ENCODE assay signal across 9 cellular contexts in the genomic region with DNA sequence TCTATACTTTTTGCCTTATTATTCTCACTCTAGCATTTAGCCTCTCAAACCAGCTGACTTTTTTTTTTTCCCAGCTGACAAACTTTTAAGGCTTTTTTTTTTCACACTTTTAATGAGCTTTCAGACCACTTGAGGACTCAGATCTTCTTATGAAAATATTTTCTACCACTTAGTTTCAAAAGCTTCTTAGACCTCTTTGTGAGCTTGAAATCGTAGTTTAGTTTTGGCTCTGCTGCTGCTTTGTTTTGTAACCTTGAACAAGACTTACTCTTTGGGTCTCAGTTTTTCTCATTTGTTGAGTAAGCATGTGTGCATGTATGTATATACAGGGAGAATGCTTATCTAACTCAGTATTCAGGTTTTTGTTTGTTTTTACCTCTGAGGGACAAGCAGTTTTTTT. TPM values are rescaled to one million over a fixed set of nuclear protein-coding genes. Genes with fewer than 3 reads are reported as not detected.
A peak's percentile ranks its signal among the peaks of the same experiment; 100 is the strongest.
DNase-seq lines count a peak whose midpoint lies in the region; ATAC-seq and TF ChIP-seq lines count a peak whose summit lies in the region.
"Had no signal": no experiment of that assay in that cellular context is flagged by ENCODE, and none has a peak within 500 bp of the region (broad histone marks: within the 10 kb centered on the region; RNA-seq: fewer than 3 reads in every experiment).

No MANE protein-coding gene starts in this region.

- no peak for ATAC-seq in IMR-90 (ENCODE audit: low read depth)
- ATAC-seq in GM18873 (IDR thresholded peaks at IDR 0.05; ENCODE audit: low FRiP score, unreplicated experiment): no peak
- ATAC-seq in GM21576 (IDR thresholded peaks at IDR 0.05; ENCODE audit: unreplicated experiment): no peak

- no peaks in the 10 kb centered on the region for H3K27me3 ChIP-seq in IMR-90 (ENCODE audit: control insufficient read depth, insufficient read depth, low read length)

- 0 out of 2 replicates have a peak, but pooled peaks cover 3% of the 10 kb centered on the region for H3K9me1 ChIP-seq in IMR-90 (ENCODE audit: insufficient read depth, low read length)

- H3K9me3 ChIP-seq in IMR-90 (ENCODE audit: control insufficient read depth, insufficient read depth, low read length): no peaks in the 10 kb centered on the region

- H3K14ac ChIP-seq in IMR-90 (replicated peaks; ENCODE audit: low read depth, low read length): no peak overlapping the region

- no peak overlapping the region for H4K5ac ChIP-seq in IMR-90 (ENCODE audit: low read depth, low read length)

- H3K27ac ChIP-seq in IMR-90 (ENCODE audit: insufficient read depth, low read length): no peak overlapping the region
- H3K27ac ChIP-seq: VCaP had no signal

- DNase-seq in AG04449 (ENCODE audit: low read depth, low spot score): no peak
- DNase-seq in IMR-90: peak; percentile 38
- DNase-seq in choroid plexus epithelial cell (ENCODE audit: low read depth): peak; percentile 53
- peak; percentile 11 for DNase-seq in myocyte (ENCODE audit: low read depth)
- DNase-seq in NCI-H1694 (lab: John Stamatoyannopoulos, UW): no peak
- no peak for DNase-seq in SKM-1 treated with dmso at 0.1 percent for 144 hours (lab: John Stamatoyannopoulos, UW; ENCODE audit: unreplicated experiment)

- H2AK9ac ChIP-seq in IMR-90 (replicated peaks; ENCODE audit: low read depth, low read length, poor library complexity): no peak overlapping the region

- no peak overlapping the region for H2AK5ac ChIP-seq in IMR-90 (ENCODE audit: low read depth, low read length)

- no peak overlapping the region for H4K91ac ChIP-seq in IMR-90 (ENCODE audit: insufficient read depth, low read depth, low read length)

- H2BK20ac ChIP-seq in IMR-90 (ENCODE audit: low read depth, low read length): no peak overlapping the region

- peaks cover 9% of the 10 kb centered on the region; the same call in 1 of the 2 replicates for H4K20me1 ChIP-seq in IMR-90 (ENCODE audit: insufficient read depth, low read length)

- H2BK120ac ChIP-seq in IMR-90 (ENCODE audit: low read depth, low read length): no peak overlapping the region

- H3K79me1 ChIP-seq in IMR-90 (ENCODE audit: low read depth in 1 of 2, low read length in 2 of 2): peaks cover 8 to 35% of the 10 kb centered on the region in 2 experiments

- no peak overlapping the region; the same call in 1 of the 2 replicates for H3K9ac ChIP-seq in IMR-90 (ENCODE audit: low read depth, low read length)

- TF ChIP-seq POLR2A in IMR-90 (IDR thresholded peaks at IDR 0.05; ENCODE audit: low read depth, low read length): no peak

- no peak overlapping the region for H4K8ac ChIP-seq in IMR-90 (ENCODE audit: low read depth in 2 of 2, low read length in 2 of 2)

- H2AFZ ChIP-seq in IMR-90 (replicated peaks; ENCODE audit: low read length, poor library complexity): no peak overlapping the region

- dilution Hi-C loops in IMR-90 (cut with HindIII; ENCODE audit: low sequenced_read_pairs, unreplicated experiment): no loop called here

- WGBS in IMR-90 (ENCODE audit: extremely low coverage in 2 of 2, insufficient read length in 1 of 2), 2 experiments: no CpG with 5 or more reads among the region's 1 CpG

- TF ChIP-seq CTCF in AG04449 (IDR thresholded peaks at IDR 0.05; ENCODE audit: insufficient read depth, low read length, missing control alignments) (no peak), IMR-90 (conservative IDR thresholded peaks at IDR 0.05; ENCODE audit: low read depth, low read length) (no peak), choroid plexus epithelial cell (conservative IDR thresholded peaks at IDR 0.05; ENCODE audit: low read depth, low read length) (no peak)

- H3K18ac ChIP-seq in IMR-90 (ENCODE audit: low read depth, low read length): no peak overlapping the region

- H3K4me3 ChIP-seq in AG04449 (ENCODE audit: low read depth, low read length) (peak overlapping the region; percentile 44), IMR-90 (ENCODE audit: insufficient read depth, low read depth, low read length) (peak overlapping the region; percentile 43), choroid plexus epithelial cell (ENCODE audit: low read depth, low read length) (peak overlapping the region; percentile 28)

- POLR2A ChIA-PET in AG04449 (lab: Yijun Ruan, JAX): no interaction called here
- POLR2A ChIA-PET in IMR-90 (lab: Charles Lee; ENCODE audit: unreplicated experiment): interaction anchor here (0.5 to 0.6 kb wide), 2 partner anchors 9 to 112 kb away, joined by 4 to 8 read pairs; no protein-coding TSS in a partner anchor

- in situ Hi-C loops in IMR-90 (cut with MboI; ENCODE audit: low sequenced_read_pairs): no loop called here

- CTCF ChIA-PET in AG04449 (lab: Yijun Ruan, JAX) (interaction anchor here (1.0 kb wide), 1 partner anchor 430 kb away, joined by 3 read pairs; no protein-coding TSS in a partner anchor), IMR-90 (lab: Yijun Ruan, JAX) (interaction anchor here (0.6 kb wide), 2 partner anchors 22 to 714 kb away, joined by 3 to 5 read pairs; no protein-coding TSS in a partner anchor)

- H3K4me2 ChIP-seq in IMR-90 (ENCODE audit: low read depth, low read length): peak overlapping the region; percentile 86

- H3K4ac ChIP-seq in IMR-90 (ENCODE audit: low read depth, low read length): no peak overlapping the region

- H3K4me1 ChIP-seq in IMR-90 (ENCODE audit: control insufficient read depth, insufficient read depth, low read length): peaks cover 3% of the 10 kb centered on the region

- no peak for TF ChIP-seq RAD21 in IMR-90 (IDR thresholded peaks at IDR 0.05; ENCODE audit: low read length)

- no TSS peak for BruUV-seq in IMR-90 (replicated peaks; lab: Mats Ljungman, UMichigan)

- H3K36me3 ChIP-seq in IMR-90 (ENCODE audit: control insufficient read depth, insufficient read depth, low read length): no peaks in the 10 kb centered on the region; the same call in 1 of the 2 replicates

- no peak overlapping the region for H2BK5ac ChIP-seq in IMR-90 (ENCODE audit: low read depth, low read length, poor library complexity, severe bottlenecking)

- H2BK15ac ChIP-seq in IMR-90 (ENCODE audit: low read depth, low read length): no peak overlapping the region

- no peak overlapping the region for H3K23ac ChIP-seq in IMR-90 (ENCODE audit: low read depth, low read length)

- intact Hi-C loops in IMR-90 (cut with micrococcal nuclease): loop anchor here (5.0 kb wide), 1 partner anchor 101 kb away; no protein-coding TSS in a partner anchor

- peak overlapping the region; percentile 46; the same call in 1 of the 2 replicates for H3K56ac ChIP-seq in IMR-90 (ENCODE audit: extremely low read depth, insufficient read depth, low read length)

TF ChIP-seq in IMR-90, 13 proteins besides CTCF, POLR2A, EP300 and RAD21:
- TF ChIP-seq, protein P1, sequence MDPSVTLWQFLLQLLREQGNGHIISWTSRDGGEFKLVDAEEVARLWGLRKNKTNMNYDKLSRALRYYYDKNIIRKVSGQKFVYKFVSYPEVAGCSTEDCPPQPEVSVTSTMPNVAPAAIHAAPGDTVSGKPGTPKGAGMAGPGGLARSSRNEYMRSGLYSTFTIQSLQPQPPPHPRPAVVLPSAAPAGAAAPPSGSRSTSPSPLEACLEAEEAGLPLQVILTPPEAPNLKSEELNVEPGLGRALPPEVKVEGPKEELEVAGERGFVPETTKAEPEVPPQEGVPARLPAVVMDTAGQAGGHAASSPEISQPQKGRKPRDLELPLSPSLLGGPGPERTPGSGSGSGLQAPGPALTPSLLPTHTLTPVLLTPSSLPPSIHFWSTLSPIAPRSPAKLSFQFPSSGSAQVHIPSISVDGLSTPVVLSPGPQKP (IDR thresholded peaks at IDR 0.05; ENCODE audit: borderline replicate concordance, low read depth, low read length): no peak
- no peak for TF ChIP-seq MAZ (IDR thresholded peaks at IDR 0.05; ENCODE audit: borderline replicate concordance, low read depth, low read length)
- TF ChIP-seq SMC3 (IDR thresholded peaks at IDR 0.05; ENCODE audit: low read depth, low read length): no peak
- TF ChIP-seq, protein P2, sequence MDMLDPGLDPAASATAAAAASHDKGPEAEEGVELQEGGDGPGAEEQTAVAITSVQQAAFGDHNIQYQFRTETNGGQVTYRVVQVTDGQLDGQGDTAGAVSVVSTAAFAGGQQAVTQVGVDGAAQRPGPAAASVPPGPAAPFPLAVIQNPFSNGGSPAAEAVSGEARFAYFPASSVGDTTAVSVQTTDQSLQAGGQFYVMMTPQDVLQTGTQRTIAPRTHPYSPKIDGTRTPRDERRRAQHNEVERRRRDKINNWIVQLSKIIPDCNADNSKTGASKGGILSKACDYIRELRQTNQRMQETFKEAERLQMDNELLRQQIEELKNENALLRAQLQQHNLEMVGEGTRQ (IDR thresholded peaks at IDR 0.05; ENCODE audit: low read depth, low read length): no peak
- TF ChIP-seq RCOR1 (IDR thresholded peaks at IDR 0.05; ENCODE audit: insufficient replicate concordance, low read length): no peak
- no peak for TF ChIP-seq MXI1 (IDR thresholded peaks at IDR 0.05; ENCODE audit: borderline replicate concordance, low read depth, low read length)
- TF ChIP-seq RFX5 (IDR thresholded peaks at IDR 0.05; ENCODE audit: low read depth, low read length): no peak
- TF ChIP-seq MAFK (IDR thresholded peaks at IDR 0.05; ENCODE audit: low read depth, low read length): no peak
- TF ChIP-seq BHLHE40 (IDR thresholded peaks at IDR 0.05; ENCODE audit: low read depth, low read length): no peak
- TF ChIP-seq CHD1 (IDR thresholded peaks at IDR 0.05; ENCODE audit: low read depth, low read length): no peak
- no peak for TF ChIP-seq NFE2L2 (IDR thresholded peaks at IDR 0.05; ENCODE audit: low read depth, low read length)
- no peak for TF ChIP-seq CEBPB (IDR thresholded peaks at IDR 0.05; ENCODE audit: low read depth, low read length)
- no peak for TF ChIP-seq FOS (IDR thresholded peaks at IDR 0.05; ENCODE audit: low read depth, low read length)

RNA-seq across cellular contexts. Expression of gene NBEAL1, which starts 3.5 kb away (rescaled TPM):
- 38.0 and 52.2 TPM in 2 replicates for total RNA-seq in IMR-90 (2012; rRNA removed)
- polyA plus RNA-seq in IMR-90 (2012; rRNA removed): 4.1 and 6.4 TPM in 2 replicates
- 2.6 and 2.8 TPM in 2 replicates for polyA plus RNA-seq in IMR-90 (2012; cell fraction: cytosol; rRNA removed)
- 1.2 and 8.2 TPM in 2 replicates for polyA plus RNA-seq in IMR-90 (2012; cell fraction: nucleus; rRNA removed; ENCODE audit: low replicate concordance)
- 22.5 and 24.8 TPM in 2 replicates for total RNA-seq in myocyte
- 4.6 TPM for polyA plus RNA-seq in myocyte (2012)

Comparison
In these comparisons a context has a peak if more than half of its experiments do, and no peak if none do; other contexts are left out.
1. DNase-seq: peak in IMR-90 (single experiment), choroid plexus epithelial cell (single experiment) and myocyte (single experiment); none in AG04449 (single experiment), NCI-H1694 (single experiment) and SKM-1 treated with dmso at 0.1 percent for 144 hours (single experiment).
2. Peak in every context shown above with its lines, with median percentiles within 50 percentile points of each other: H3K4me3 ChIP-seq.